Comparison of ENCODE assay signal across 17 cellular contexts in genomic region chr1:107132195-107132594, GRCh38. TPM values are rescaled to one million over a fixed set of nuclear protein-coding genes. Genes with fewer than 3 reads are reported as not detected.
A peak's percentile ranks its signal among the peaks of the same experiment; 100 is the strongest.
DNase-seq lines count a peak whose midpoint lies in the region; ATAC-seq and TF ChIP-seq lines count a peak whose summit lies in the region.
"Had no signal": no experiment of that assay in that cellular context is flagged by ENCODE, and none has a peak within 500 bp of the region (broad histone marks: within the 10 kb centered on the region; RNA-seq: fewer than 3 reads in every experiment).

No MANE protein-coding gene starts in this region.

- ATAC-seq in GM18907 (IDR thresholded peaks at IDR 0.05; ENCODE audit: unreplicated experiment) (peak; percentile 55), GM21723 (IDR thresholded peaks at IDR 0.05; ENCODE audit: unreplicated experiment) (peak; percentile 74), HG03442 (IDR thresholded peaks at IDR 0.05; ENCODE audit: unreplicated experiment) (peak; percentile 45)
- ATAC-seq in activated T-cell treated with anti-CD3 and anti-CD28 coated beads, Interleukin-2, amount 50 U/mL, for 72 hours (replicated peaks in 1 of 2) = no peak
- ATAC-seq: esophagus mucosa, GM23338 had no signal

- no peak overlapping the region for H3K4me3 Mint-ChIP-seq in activated T-cell treated with anti-CD3 and anti-CD28 coated beads, Interleukin-2, amount 50 U/mL, for 72 hours
- H3K4me3 Mint-ChIP-seq: activated naive CD8-positive, alpha-beta T cell treated with anti-CD3 and anti-CD28 coated beads, Interleukin-2, amount 10 ng/mL, durations not matched to agents 7 days and 5 days; activated T-cell treated with anti-CD3 and anti-CD28 coated beads, Interleukin-2, amount 50 U/mL, for 24 hours; GM23338; neural crest cell had no signal

- no peaks in the 10 kb centered on the region for H3K36me3 Mint-ChIP-seq in activated T-cell treated with anti-CD3 and anti-CD28 coated beads, Interleukin-2, amount 50 U/mL, for 72 hours (ENCODE audit: insufficient read depth in 2 of 2)
- H3K36me3 Mint-ChIP-seq: activated naive CD8-positive, alpha-beta T cell treated with anti-CD3 and anti-CD28 coated beads, Interleukin-2, amount 10 ng/mL, durations not matched to agents 7 days and 5 days had no signal

- no peaks in the 10 kb centered on the region for H3K4me1 Mint-ChIP-seq in activated T-cell treated with anti-CD3 and anti-CD28 coated beads, Interleukin-2, amount 50 U/mL, for 72 hours (ENCODE audit: low read depth)
- H3K4me1 Mint-ChIP-seq: activated naive CD8-positive, alpha-beta T cell treated with anti-CD3 and anti-CD28 coated beads, Interleukin-2, amount 10 ng/mL, durations not matched to agents 7 days and 5 days; neural crest cell had no signal

- peaks cover 16% of the 10 kb centered on the region for H3K27me3 Mint-ChIP-seq in activated T-cell treated with anti-CD3 and anti-CD28 coated beads, Interleukin-2, amount 50 U/mL, for 72 hours (ENCODE audit: low read depth)

- in situ Hi-C loops in GM13977 (cut with MboI; ENCODE audit: low pct_unique_long_range_greater_than_20kb, low sequenced_read_pairs, unreplicated experiment) = no loop called here

- no peak overlapping the region for H3K27ac Mint-ChIP-seq in activated T-cell treated with anti-CD3 and anti-CD28 coated beads, Interleukin-2, amount 50 U/mL, for 72 hours
- H3K27ac Mint-ChIP-seq: activated naive CD8-positive, alpha-beta T cell treated with anti-CD3 and anti-CD28 coated beads, Interleukin-2, amount 10 ng/mL, durations not matched to agents 7 days and 5 days; activated T-cell treated with anti-CD3 and anti-CD28 coated beads, Interleukin-2, amount 50 U/mL, for 24 hours; GM23338 had no signal

- no peak for TF ChIP-seq CTCF in GM13977 (IDR thresholded peaks at IDR 0.05; ENCODE audit: extremely low read depth, insufficient read depth, missing control alignments)

- no peaks in the 10 kb centered on the region for H3K9me3 Mint-ChIP-seq in activated T-cell treated with anti-CD3 and anti-CD28 coated beads, Interleukin-2, amount 50 U/mL, for 72 hours
- H3K9me3 Mint-ChIP-seq: activated naive CD8-positive, alpha-beta T cell treated with anti-CD3 and anti-CD28 coated beads, Interleukin-2, amount 10 ng/mL, durations not matched to agents 7 days and 5 days; GM23338; neural crest cell had no signal

- DNase-seq in germinal center (ENCODE audit: low spot score) (peak; percentile 23), occipital lobe (lab: John Stamatoyannopoulos, UW) (no peak), SIG-M5 treated with dmso at 0.1 percent for 504 hours (lab: John Stamatoyannopoulos, UW; ENCODE audit: unreplicated experiment) (no peak), GM13977 (ENCODE audit: low spot score) (no peak)
- DNase-seq in activated T-cell treated with anti-CD3 and anti-CD28 coated beads, Interleukin-2, amount 50 U/mL, for 72 hours = no peak
- DNase-seq: activated CD4-positive, alpha-beta T cell treated with anti-CD3 and anti-CD28 coated beads, Interleukin-2, amount 50 U/mL, for 4 hours; activated naive CD8-positive, alpha-beta T cell treated with anti-CD3 and anti-CD28 coated beads, Interleukin-2, amount 10 ng/mL, durations not matched to agents 7 days and 5 days; activated T-cell treated with anti-CD3 and anti-CD28 coated beads, Interleukin-2, amount 50 U/mL, for 24 hours; islet precursor cell; mesendoderm; NCI-H187 treated with DMSO at 0.1 percent for 48 hours had no signal

RNA-seq across cellular contexts. Expression of gene NTNG1, which starts 8.6 kb away (rescaled TPM):
- 18.6 TPM for total RNA-seq in occipital lobe
- under 1 TPM in 1 of 2 donors, not detected in 1; 0.48 TPM for total RNA-seq in activated T-cell treated with anti-CD3 and anti-CD28 coated beads, Interleukin-2, amount 50 U/mL, for 72 hours

Comparison
In these comparisons a context has a peak if more than half of its experiments do, and no peak if none do; other contexts are left out.
1. ATAC-seq: peak in GM18907 (single experiment), GM21723 (single experiment) and HG03442 (single experiment); none in activated T-cell treated with anti-CD3 and anti-CD28 coated beads, Interleukin-2, amount 50 U/mL, for 72 hours (0 of 2).
2. RNA of gene NTNG1, which starts 8.6 kb away (total RNA-seq): 18.6 TPM in occipital lobe (single experiment); 0.48 TPM in activated T-cell treated with anti-CD3 and anti-CD28 coated beads, Interleukin-2, amount 50 U/mL, for 72 hours; every median in the first group is over 10 times any median in the second.